ENCODE assay signal across 8 cellular contexts in the genomic region with DNA sequence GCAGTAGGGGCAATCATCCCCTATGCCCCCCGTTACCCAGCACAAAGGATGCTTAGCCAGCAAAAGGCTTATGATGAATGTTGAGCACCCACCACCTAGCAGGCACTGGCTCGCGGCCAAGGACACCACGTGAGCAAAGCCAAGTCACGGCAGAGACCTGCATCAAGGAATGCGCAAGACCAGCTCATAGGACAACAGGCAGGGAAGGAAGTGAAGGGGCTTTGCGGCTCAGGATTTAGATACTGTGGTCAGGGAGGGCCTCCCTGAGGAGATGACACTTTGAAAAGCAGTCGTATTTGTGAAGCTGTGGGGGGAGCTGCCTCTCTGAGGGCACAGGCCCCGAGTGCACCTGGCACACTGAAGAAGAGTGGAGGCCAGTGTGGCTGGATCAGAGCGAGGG. TPM values are rescaled to one million over a fixed set of nuclear protein-coding genes. Genes with fewer than 3 reads are reported as not detected.
DNase-seq lines count a peak whose midpoint lies in the region; ATAC-seq and TF ChIP-seq lines count a peak whose summit lies in the region.

No MANE protein-coding gene starts in this region.

- intact Hi-C loops in CD14-positive monocyte (cut with micrococcal nuclease), result no loop called here

- peak overlapping the region; percentile 86 for H3K27ac ChIP-seq in osteoblast (ENCODE audit: low read depth, low read length)

- no peak for TF ChIP-seq CTCF in CD14-positive monocyte (IDR thresholded peaks at IDR 0.05)
- TF ChIP-seq CTCF in osteoblast (IDR thresholded peaks at IDR 0.05; ENCODE audit: extremely low read depth, low read depth, low read length), result no peak
- TF ChIP-seq CTCF in GM13977 (IDR thresholded peaks at IDR 0.05; ENCODE audit: extremely low read depth, insufficient read depth, missing control alignments), result no peak

- no peaks in the 10 kb centered on the region for H3K9me3 ChIP-seq in MG63
- no peaks in the 10 kb centered on the region for H3K9me3 ChIP-seq in osteoblast (ENCODE audit: low read depth, low read length)

- H3K36me3 ChIP-seq in MG63, result peaks cover 12% of the 10 kb centered on the region
- peaks cover 15% of the 10 kb centered on the region for H3K36me3 ChIP-seq in osteoblast (ENCODE audit: insufficient read depth, low read length)

- peaks cover 52 to 76% of the 10 kb centered on the region in 2 donors for H3K36me3 Mint-ChIP-seq in CD14-positive monocyte

- H3K27me3 Mint-ChIP-seq in CD14-positive monocyte (ENCODE audit: low read depth in 3 of 3), result peaks cover 0 to 5% (median 0%) of the 10 kb centered on the region in 3 donors

- H3K27me3 ChIP-seq in MG63 (no peaks in the 10 kb centered on the region), osteoblast (ENCODE audit: insufficient read depth, low read length) (no peaks in the 10 kb centered on the region)

- H3K27ac Mint-ChIP-seq in CD14-positive monocyte, result peak overlapping the region; percentile 93 to 97 (median 96)

- H3K4me2 ChIP-seq in osteoblast (ENCODE audit: insufficient read depth, low read length), result peak overlapping the region; percentile 46

- H3K4me3 Mint-ChIP-seq in CD14-positive monocyte, result peak overlapping the region; percentile 67 to 83

- ATAC-seq in HG03342 (IDR thresholded peaks at IDR 0.05; ENCODE audit: unreplicated experiment), result no peak
- ATAC-seq in HG03469 (IDR thresholded peaks at IDR 0.05; ENCODE audit: unreplicated experiment), result no peak

- peaks cover 79% of the 10 kb centered on the region for H4K20me1 ChIP-seq in osteoblast (ENCODE audit: insufficient read depth, low read length)

- in situ Hi-C loops in GM13977 (cut with MboI; ENCODE audit: low pct_unique_long_range_greater_than_20kb, low sequenced_read_pairs, unreplicated experiment), result no loop called here

- peaks cover 58% of the 10 kb centered on the region for H3K4me1 ChIP-seq in osteoblast (ENCODE audit: insufficient read depth, low read length)

- no peak overlapping the region for H2AFZ ChIP-seq in osteoblast (ENCODE audit: low read length)

- H3K9me3 Mint-ChIP-seq in CD14-positive monocyte, result no peaks in the 10 kb centered on the region

- no peak overlapping the region for H3K4me3 ChIP-seq in MG63
- peak overlapping the region; percentile 5 for H3K4me3 ChIP-seq in osteoblast (ENCODE audit: insufficient read depth, low read length)

- peaks cover 100% of the 10 kb centered on the region for H3K4me1 Mint-ChIP-seq in CD14-positive monocyte

- peaks cover 98% of the 10 kb centered on the region for H3K79me2 ChIP-seq in osteoblast (ENCODE audit: insufficient read depth, low read length)

- DNase-seq in CD14-positive monocyte (ENCODE audit: low spot score) (peak; percentile 88), MG63 (peak; percentile 31), osteoblast (ENCODE audit: insufficient read length, low spot score, missing footprints) (peak; percentile 57), GM13977 (ENCODE audit: low spot score) (no peak)
- DNase-seq in activated CD4-positive, alpha-beta T cell treated with anti-CD3 and anti-CD28 coated beads for 4 hours, result peak; percentile 46 to 52
- DNase-seq in effector CD4-positive, alpha-beta T cell, result peak; percentile 61

RNA-seq across cellular contexts. Expression of gene SH2B3, which starts 32.8 kb away (rescaled TPM):
- 10 to 100 TPM; 15.2 to 33.5 TPM for polyA plus RNA-seq in CD14-positive monocyte
- total RNA-seq in MG63 (2014; rRNA removed; shearing (Covaris generic); ENCODE audit: low replicate concordance), result 12.8 and 15.8 TPM in 2 replicates
- 32.4 and 51.4 TPM in 2 replicates for total RNA-seq in osteoblast
